27 cellular contexts compared by ENCODE assay signal in genomic region chr4:14835708-14836107, GRCh38.
"Had no signal": no experiment of that assay in that cellular context is flagged by ENCODE, and none has a peak within 500 bp of the region (broad histone marks: within the 10 kb centered on the region; RNA-seq: fewer than 3 reads in every experiment).

No MANE protein-coding gene starts in this region.

- H3K4me3 ChIP-seq: cardiac muscle cell, coronary artery, dorsolateral prefrontal cortex, neural progenitor cell, psoas muscle, right atrium auricular region, spleen, tibial nerve had no signal

- H3K4me1 ChIP-seq: neural progenitor cell, parathyroid adenoma, psoas muscle, right atrium auricular region, spleen, tibial nerve had no signal

- DNase-seq: activated CD4-positive, alpha-beta T cell treated with anti-CD3 and anti-CD28 coated beads for 48 hours; activated CD4-positive, alpha-beta T cell treated with anti-CD3 and anti-CD28 coated beads, Interleukin-2, amount 50 U/mL, for 48 hours; activated CD8-positive, alpha-beta memory T cell treated with anti-CD3 and anti-CD28 coated beads for 24 hours; activated gamma-delta T cell; activated naive CD4-positive, alpha-beta T cell treated with anti-CD3 and anti-CD28 coated beads, Interleukin-2, amount 50 U/mL, for 16 hours; activated naive CD8-positive, alpha-beta T cell treated with anti-CD3 and anti-CD28 coated beads, Interleukin-2, amount 50 U/mL, for 24 hours; amygdala; dorsolateral prefrontal cortex; effector memory CD4-positive, alpha-beta T cell; glutamatergic neuron; islet precursor cell; left cardiac atrium; occipital lobe; psoas muscle; spleen; stimulated activated naive CD4-positive, alpha-beta T cell; T-helper 17 cell; T1000; WERI-Rb-1 had no signal

- H3K9me3 ChIP-seq: psoas muscle, right atrium auricular region had no signal

- ATAC-seq: activated CD4-positive, CD25-positive, alpha-beta regulatory T cell treated with anti-CD3 and anti-CD28 coated beads, Interleukin-2, amount 50 U/mL, for 24 hours; activated naive CD8-positive, alpha-beta T cell treated with anti-CD3 and anti-CD28 coated beads, Interleukin-2, amount 50 U/mL, for 24 hours; naive thymus-derived CD8-positive, alpha-beta T cell; T-helper 17 cell had no signal

- H3K36me3 ChIP-seq: cardiac muscle cell, neural progenitor cell, right atrium auricular region, spleen, tibial nerve, WERI-Rb-1 had no signal

- H3K27ac ChIP-seq: cardiac muscle cell, coronary artery, neural progenitor cell, parathyroid adenoma, psoas muscle, right atrium auricular region, spleen, tibial nerve, WERI-Rb-1 had no signal

- H3K27me3 ChIP-seq: cardiac muscle cell, dorsolateral prefrontal cortex, neural progenitor cell, right atrium auricular region, spleen, tibial nerve had no signal
